ENCODE assay signal across 27 cellular contexts in the genomic region with DNA sequence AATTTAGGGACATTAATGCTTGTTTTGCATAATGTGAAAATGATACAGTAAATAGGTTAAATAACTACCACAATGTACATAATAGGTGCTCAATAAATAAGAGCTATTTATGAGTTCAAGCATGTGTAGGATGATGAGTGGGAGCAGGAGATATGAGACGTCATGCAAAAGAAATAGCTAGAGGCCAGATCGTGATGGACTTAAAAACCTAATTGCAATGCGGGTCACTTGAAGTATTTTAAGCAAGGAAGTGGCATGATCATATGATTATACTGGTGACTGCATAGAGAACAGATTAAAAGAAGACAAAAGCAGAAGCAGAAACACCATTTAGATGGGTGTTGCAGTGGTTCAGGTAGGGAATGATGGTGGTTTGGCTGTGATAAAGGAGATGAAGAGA.
"Had no signal": no experiment of that assay in that cellular context is flagged by ENCODE, and none has a peak within 500 bp of the region (broad histone marks: within the 10 kb centered on the region; RNA-seq: fewer than 3 reads in every experiment).

No MANE protein-coding gene starts in this region.

- H2AFZ ChIP-seq: neural progenitor cell, parathyroid adenoma had no signal

- H3K27me3 ChIP-seq: neural progenitor cell, ovary, right lobe of liver, sigmoid colon, suprapubic skin, testis, tibial artery, transverse colon, upper lobe of right lung, uterus had no signal

- DNase-seq: natural killer cell; occipital lobe; ovary; posterior cingulate gyrus; psoas muscle; right cardiac atrium; right lobe of liver; sigmoid colon; small intestine; stimulated activated CD4-positive, alpha-beta T cell treated with anti-CD3 and anti-CD28 coated beads, Interleukin-15, amount 100 ng/mL, for 24 hours; stimulated activated CD4-positive, alpha-beta T cell treated with anti-CD3 and anti-CD28 coated beads, Interleukin-2, amount 100 ng/mL, for 24 hours; stimulated activated CD4-positive, alpha-beta T cell treated with anti-CD3 and anti-CD28 coated beads, Interleukin-4, amount 100 ng/mL, for 1 hour; stimulated activated CD4-positive, alpha-beta T cell treated with anti-CD3 and anti-CD28 coated beads, Interleukin-4, amount 100 ng/mL, for 4 hours; stimulated activated CD8-positive, alpha-beta memory T cell treated with anti-CD3 and anti-CD28 coated beads, Interleukin-4, amount 100 ng/mL, for 48 hours; stimulated activated naive CD4-positive, alpha-beta T cell; stimulated activated naive CD8-positive, alpha-beta T cell treated with anti-CD3 and anti-CD28 coated beads, Interleukin-15, amount 100 ng/mL, for 72 hours; stimulated activated naive CD8-positive, alpha-beta T cell treated with anti-CD3 and anti-CD28 coated beads, Interleukin-15, Interleukin-2, amounts not matched to agents 100 U/mL and 50 U/mL, for 24 hours; substantia nigra; testis; tibial artery; transverse colon; upper lobe of right lung; uterus had no signal

- H3K27ac ChIP-seq: neural progenitor cell, ovary, parathyroid adenoma, psoas muscle, right lobe of liver, sigmoid colon, suprapubic skin, testis, tibial artery, transverse colon, upper lobe of right lung, uterus had no signal

- H3K9ac ChIP-seq: neural progenitor cell, parathyroid adenoma had no signal

- ATAC-seq: natural killer cell; psoas muscle; right cardiac atrium; right lobe of liver; stimulated activated memory B cell treated with anti-CD40 and anti-IgM and Interleukin-4, amounts not matched to agents 10 μg/mL and 1 μg/mL and 100 μg/mL, for 72 hours; stimulated activated naive CD8-positive, alpha-beta T cell treated with anti-CD3 and anti-CD28 coated beads, Interleukin-15, amount 100 ng/mL, for 72 hours; stimulated activated naive CD8-positive, alpha-beta T cell treated with anti-CD3 and anti-CD28 coated beads, Interleukin-15, Interleukin-2, amounts not matched to agents 100 U/mL and 50 U/mL, for 24 hours; upper lobe of right lung had no signal

- H3K9me3 ChIP-seq: ovary, psoas muscle, right lobe of liver, sigmoid colon, suprapubic skin, testis, tibial artery, transverse colon, upper lobe of right lung, uterus had no signal

- H3K4me2 ChIP-seq: neural progenitor cell had no signal

- H3K36me3 ChIP-seq: neural progenitor cell, ovary, right lobe of liver, sigmoid colon, suprapubic skin, tibial artery, transverse colon, upper lobe of right lung, uterus had no signal

- H3K4me1 ChIP-seq: neural progenitor cell, parathyroid adenoma, psoas muscle, right lobe of liver, sigmoid colon, suprapubic skin, testis, transverse colon, upper lobe of right lung, uterus had no signal

- H3K79me2 ChIP-seq: parathyroid adenoma had no signal

- H3K4me3 ChIP-seq: neural progenitor cell, ovary, psoas muscle, right lobe of liver, sigmoid colon, suprapubic skin, testis, tibial artery, transverse colon, upper lobe of right lung, uterus had no signal
